Comparison of ENCODE assay signal across 25 cellular contexts in the genomic region with DNA sequence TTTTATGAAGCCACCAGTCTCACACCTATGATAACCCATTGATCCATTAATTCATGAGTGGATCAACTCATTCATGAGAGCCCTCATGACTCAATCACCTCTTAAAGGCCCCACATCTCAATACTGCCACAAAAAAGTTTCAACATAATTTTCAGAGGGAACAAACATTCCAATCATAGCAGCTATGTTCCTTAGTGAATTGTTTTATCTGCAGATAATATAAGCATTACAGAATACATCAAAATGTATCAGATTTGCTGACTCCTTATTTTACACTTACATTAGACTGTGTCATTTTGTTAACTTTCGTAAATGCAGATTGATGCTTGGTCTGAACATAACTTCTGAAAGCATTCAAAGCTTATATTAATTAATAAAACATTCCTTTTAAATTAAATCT.
DNase-seq lines count a peak whose midpoint lies in the region; ATAC-seq and TF ChIP-seq lines count a peak whose summit lies in the region.
"Had no signal": no experiment of that assay in that cellular context is flagged by ENCODE, and none has a peak within 500 bp of the region (broad histone marks: within the 10 kb centered on the region; RNA-seq: fewer than 3 reads in every experiment).

No MANE protein-coding gene starts in this region.

- H3K27me3 Mint-ChIP-seq in activated CD4-positive, alpha-beta T cell treated with anti-CD3 and anti-CD28 coated beads, Interleukin-2, amount 10 ng/mL, durations not matched to agents 7 days and 5 days, result peaks cover 7% of the 10 kb centered on the region

- no peaks in the 10 kb centered on the region for H3K9me3 ChIP-seq in adipocyte (ENCODE audit: control insufficient read depth, low read length)
- H3K9me3 ChIP-seq: BE2C, SJCRH30 had no signal

- peak; percentile 16 for DNase-seq in GM03348 (ENCODE audit: low spot score)
- DNase-seq in adipocyte (ENCODE audit: low read depth), result peak; percentile 66
- peak; percentile 57 for DNase-seq in choroid plexus epithelial cell (ENCODE audit: low read depth)
- peak; percentile 69 for DNase-seq in iris pigment epithelial cell (ENCODE audit: low read depth)
- no peak for DNase-seq in activated CD4-positive, alpha-beta T cell treated with anti-CD3 and anti-CD28 coated beads, Interleukin-2, amount 10 ng/mL, durations not matched to agents 7 days and 5 days
- no peak for DNase-seq in nucleus accumbens (lab: John Stamatoyannopoulos, UW)
- DNase-seq in activated CD4-positive, alpha-beta T cell treated with anti-CD3 and anti-CD28 coated beads, Interleukin-2, amount 50 U/mL, for 1 hour, result no peak
- DNase-seq: BE2C, Calu3, DMS79 treated with DMSO at 0.1 percent for 48 hours, H9, Kasumi-1, MV-4-11, NCI-H1105, NCI-H1436 treated with DMSO at 0.1 percent for 48 hours, NCI-H187 treated with DMSO at 0.1 percent for 48 hours, NCI-H2107, NCI-H524, NCI-H748 treated with DMSO at 0.1 percent for 48 hours, PC-3, SJCRH30 had no signal

- no peaks in the 10 kb centered on the region for H3K9me3 Mint-ChIP-seq in activated CD4-positive, alpha-beta T cell treated with anti-CD3 and anti-CD28 coated beads, Interleukin-2, amount 10 ng/mL, durations not matched to agents 7 days and 5 days
- H3K9me3 Mint-ChIP-seq: H9 had no signal

- POLR2A ChIA-PET in activated CD4-positive, alpha-beta T cell treated with anti-CD3 and anti-CD28 coated beads, Interleukin-2, amount 10 ng/mL, durations not matched to agents 7 days and 5 days (lab: Charles Lee), result no interaction called here

- CTCF ChIA-PET in activated CD4-positive, alpha-beta T cell treated with anti-CD3 and anti-CD28 coated beads, Interleukin-2, amount 10 ng/mL, durations not matched to agents 7 days and 5 days (lab: Charles Lee), result no interaction called here

- H3K9ac ChIP-seq in adipocyte (ENCODE audit: low read length), result no peak overlapping the region

- no peaks in the 10 kb centered on the region for H3K27me3 ChIP-seq in adipocyte (replicated peaks; ENCODE audit: control insufficient read depth, insufficient read depth, low read length)
- H3K27me3 ChIP-seq: SJCRH30 had no signal

- H3K36me3 Mint-ChIP-seq in activated CD4-positive, alpha-beta T cell treated with anti-CD3 and anti-CD28 coated beads, Interleukin-2, amount 10 ng/mL, durations not matched to agents 7 days and 5 days (ENCODE audit: low read depth), result no peaks in the 10 kb centered on the region
- H3K36me3 Mint-ChIP-seq: CD14-positive monocyte had no signal

- TF ChIP-seq CTCF in choroid plexus epithelial cell (conservative IDR thresholded peaks at IDR 0.05; ENCODE audit: low read depth, low read length), result no peak

- H3K27ac Mint-ChIP-seq in activated CD4-positive, alpha-beta T cell treated with anti-CD3 and anti-CD28 coated beads, Interleukin-2, amount 10 ng/mL, durations not matched to agents 7 days and 5 days, result no peak overlapping the region
- H3K27ac Mint-ChIP-seq: CD14-positive monocyte, H9 had no signal

- no peaks in the 10 kb centered on the region for H3K4me1 Mint-ChIP-seq in activated CD4-positive, alpha-beta T cell treated with anti-CD3 and anti-CD28 coated beads, Interleukin-2, amount 10 ng/mL, durations not matched to agents 7 days and 5 days
- H3K4me1 Mint-ChIP-seq: CD14-positive monocyte had no signal

- H3K4me3 Mint-ChIP-seq in activated CD4-positive, alpha-beta T cell treated with anti-CD3 and anti-CD28 coated beads, Interleukin-2, amount 10 ng/mL, durations not matched to agents 7 days and 5 days, result no peak overlapping the region
- H3K4me3 Mint-ChIP-seq: CD14-positive monocyte, H9 had no signal

- H3K4me3 ChIP-seq in adipocyte (ENCODE audit: low read length) (no peak overlapping the region), choroid plexus epithelial cell (ENCODE audit: low read depth, low read length) (no peak overlapping the region)
- H3K4me3 ChIP-seq: SJCRH30 had no signal

- no peak for ATAC-seq in HG03097 (IDR thresholded peaks at IDR 0.05; ENCODE audit: low FRiP score, unreplicated experiment)
- ATAC-seq: PC-3, Right ventricle myocardium inferior, SK-N-SH treated with all-trans-retinoic acid at 6 μM for 48 hours had no signal

- H3K4me1 ChIP-seq in adipocyte (ENCODE audit: control insufficient read depth, insufficient read depth, low read length), result peaks cover 16% of the 10 kb centered on the region
- H3K4me1 ChIP-seq: BE2C, SJCRH30 had no signal

- no peaks in the 10 kb centered on the region for H3K36me3 ChIP-seq in adipocyte (ENCODE audit: control insufficient read depth, insufficient read depth, low read length, severe bottlenecking)
- H3K36me3 ChIP-seq: BE2C, SJCRH30 had no signal

Comparison
In these comparisons a context has a peak if more than half of its experiments do, and no peak if none do; other contexts are left out.
1. DNase-seq: peak in GM03348 (single experiment), adipocyte (single experiment), choroid plexus epithelial cell (single experiment) and iris pigment epithelial cell (single experiment); none in activated CD4-positive, alpha-beta T cell treated with anti-CD3 and anti-CD28 coated beads, Interleukin-2, amount 10 ng/mL, durations not matched to agents 7 days and 5 days (single experiment), nucleus accumbens (0 of 56) and activated CD4-positive, alpha-beta T cell treated with anti-CD3 and anti-CD28 coated beads, Interleukin-2, amount 50 U/mL, for 1 hour (single experiment).